19 cellular contexts compared by ENCODE assay signal in genomic region chr1:117581391-117581943, GRCh38. TPM values are rescaled to one million over a fixed set of nuclear protein-coding genes. Genes with fewer than 3 reads are reported as not detected.
DNase-seq lines count a peak whose midpoint lies in the region; ATAC-seq and TF ChIP-seq lines count a peak whose summit lies in the region.
"Had no signal": no experiment of that assay in that cellular context is flagged by ENCODE, and none has a peak within 500 bp of the region (broad histone marks: within the 10 kb centered on the region; RNA-seq: fewer than 3 reads in every experiment).

No MANE protein-coding gene starts in this region.

- WGBS in suprapubic skin = 79% methylated on average over 9 of the region's 10 CpGs

- no peak for ATAC-seq in natural killer cell treated with Interleukin-12 subunit alpha and Interleukin-12 subunit beta and Interleukin-15 and Interleukin-18, amount 100 ng/mL, for 72 hours
- ATAC-seq in natural killer cell (no peak), GM19324 (IDR thresholded peaks at IDR 0.05; ENCODE audit: low FRiP score, unreplicated experiment) (no peak)
- ATAC-seq: GM12878 had no signal

- H3K27me3 Mint-ChIP-seq in natural killer cell treated with Interleukin-12 subunit alpha and Interleukin-12 subunit beta and Interleukin-15 and Interleukin-18, amount 100 ng/mL, for 72 hours = no peaks in the 10 kb centered on the region
- no peaks in the 10 kb centered on the region for H3K27me3 Mint-ChIP-seq in natural killer cell (ENCODE audit: low read depth in 2 of 2)
- H3K27me3 Mint-ChIP-seq: CD4-positive, CD25-positive, alpha-beta regulatory T cell had no signal

- no peaks in the 10 kb centered on the region for H3K9me3 ChIP-seq in suprapubic skin
- H3K9me3 ChIP-seq: BE2C had no signal

- peak; percentile 42 for DNase-seq in natural killer cell treated with Interleukin-12 subunit alpha and Interleukin-12 subunit beta and Interleukin-15 and Interleukin-18, amount 100 ng/mL, for 72 hours (ENCODE audit: low spot score)
- DNase-seq in natural killer cell (no peak), mesenteric fat pad (ENCODE audit: low spot score) (peak; percentile 68), suprapubic skin (ENCODE audit: low spot score in 2 of 2) (peak; percentile 43 to 50), midbrain (lab: John Stamatoyannopoulos, UW) (no peak)
- DNase-seq in activated CD4-positive, CD25-positive, alpha-beta regulatory T cell (lab: John Stamatoyannopoulos, UW) = no peak
- DNase-seq: ACHN; BE2C; CD4-positive, CD25-positive, alpha-beta regulatory T cell; CD8-positive, alpha-beta memory T cell; COR-L47; DMS 273 treated with DMSO at 0.1 percent for 48 hours; DMS53; DND-41; EL; H9; IMR-90 had no signal

- peak overlapping the region in 1 of 2 donors; percentile 49 for H3K27ac Mint-ChIP-seq in natural killer cell treated with Interleukin-12 subunit alpha and Interleukin-12 subunit beta and Interleukin-15 and Interleukin-18, amount 100 ng/mL, for 72 hours
- H3K27ac Mint-ChIP-seq in natural killer cell = no peak overlapping the region
- H3K27ac Mint-ChIP-seq: H9 had no signal

- intact Hi-C loops in natural killer cell (cut with micrococcal nuclease) = no loop called here

- H3K4me3 ChIP-seq in suprapubic skin = no peak overlapping the region
- H3K4me3 ChIP-seq: GM12878 had no signal

- no peak for TF ChIP-seq CTCF in natural killer cell (IDR thresholded peaks at IDR 0.05)
- TF ChIP-seq CTCF in suprapubic skin (IDR thresholded peaks at IDR 0.05) = no peak

- no peaks in the 10 kb centered on the region for H3K27me3 ChIP-seq in suprapubic skin
- H3K27me3 ChIP-seq: BE2C had no signal

- no peaks in the 10 kb centered on the region for H3K36me3 Mint-ChIP-seq in natural killer cell treated with Interleukin-12 subunit alpha and Interleukin-12 subunit beta and Interleukin-15 and Interleukin-18, amount 100 ng/mL, for 72 hours
- H3K36me3 Mint-ChIP-seq in natural killer cell = no peaks in the 10 kb centered on the region
- H3K36me3 Mint-ChIP-seq: CD4-positive, CD25-positive, alpha-beta regulatory T cell; CD8-positive, alpha-beta memory T cell had no signal

- H3K4me1 ChIP-seq in suprapubic skin = no peaks in the 10 kb centered on the region
- H3K4me1 ChIP-seq: BE2C had no signal

- no peaks in the 10 kb centered on the region for H3K36me3 ChIP-seq in suprapubic skin
- H3K36me3 ChIP-seq: BE2C had no signal

- no peaks in the 10 kb centered on the region for H3K9me3 Mint-ChIP-seq in natural killer cell treated with Interleukin-12 subunit alpha and Interleukin-12 subunit beta and Interleukin-15 and Interleukin-18, amount 100 ng/mL, for 72 hours
- no peaks in the 10 kb centered on the region for H3K9me3 Mint-ChIP-seq in natural killer cell
- H3K9me3 Mint-ChIP-seq: CD8-positive, alpha-beta memory T cell; H9 had no signal

- no peak for TF ChIP-seq POLR2A in suprapubic skin (IDR thresholded peaks at IDR 0.05)

- no peak for TF ChIP-seq EP300 in suprapubic skin (IDR thresholded peaks at IDR 0.05)

- peaks cover 3 to 9% of the 10 kb centered on the region in 2 donors for H3K4me1 Mint-ChIP-seq in natural killer cell treated with Interleukin-12 subunit alpha and Interleukin-12 subunit beta and Interleukin-15 and Interleukin-18, amount 100 ng/mL, for 72 hours (ENCODE audit: low read depth in 2 of 2)
- H3K4me1 Mint-ChIP-seq in natural killer cell = peaks cover 6% of the 10 kb centered on the region in 2 donors
- H3K4me1 Mint-ChIP-seq: H9 had no signal

- H3K4me3 Mint-ChIP-seq in natural killer cell treated with Interleukin-12 subunit alpha and Interleukin-12 subunit beta and Interleukin-15 and Interleukin-18, amount 100 ng/mL, for 72 hours = no peak overlapping the region
- no peak overlapping the region for H3K4me3 Mint-ChIP-seq in natural killer cell
- H3K4me3 Mint-ChIP-seq: CD4-positive, CD25-positive, alpha-beta regulatory T cell; CD8-positive, alpha-beta memory T cell; H9 had no signal

- no peak overlapping the region for H3K27ac ChIP-seq in suprapubic skin

RNA-seq across cellular contexts. Expression of gene TENT5C, which starts 24.4 kb away (rescaled TPM):
- total RNA-seq in natural killer cell treated with Interleukin-12 subunit alpha and Interleukin-12 subunit beta and Interleukin-15 and Interleukin-18, amount 100 ng/mL, for 72 hours = 10 to 100 TPM; 75.1 to 86.2 TPM
- total RNA-seq in natural killer cell (100 to 1,000 TPM in 1 of 3 donors, 10 to 100 TPM in 2; 80.6 to 109 (median 90.9) TPM), mesenteric fat pad (2.5 TPM), suprapubic skin (1 to 10 TPM; 2.7 to 5.0 (median 3.4) TPM)

Comparison
In these comparisons a context has a peak if more than half of its experiments do, and no peak if none do; other contexts are left out.
1. DNase-seq: peak in natural killer cell treated with Interleukin-12 subunit alpha and Interleukin-12 subunit beta and Interleukin-15 and Interleukin-18, amount 100 ng/mL, for 72 hours (single experiment), mesenteric fat pad (single experiment) and suprapubic skin (2 of 2); none in natural killer cell (single experiment), activated CD4-positive, CD25-positive, alpha-beta regulatory T cell (0 of 4) and midbrain (single experiment).
2. RNA of gene TENT5C, which starts 24.4 kb away (total RNA-seq): 80.6 to 109 TPM in natural killer cell and 75.1 to 86.2 TPM in natural killer cell treated with Interleukin-12 subunit alpha and Interleukin-12 subunit beta and Interleukin-15 and Interleukin-18, amount 100 ng/mL, for 72 hours; 2.7 to 5.0 TPM in suprapubic skin and 2.5 TPM in mesenteric fat pad (single experiment); every median in the first group is over 10 times any median in the second.